In genomic region chr3:52555056-52555455, GRCh38 we compare ENCODE assay signal across 19 cellular contexts. TPM values are rescaled to one million over a fixed set of nuclear protein-coding genes. Genes with fewer than 3 reads are reported as not detected.
"Had no signal": no experiment of that assay in that cellular context is flagged by ENCODE, and none has a peak within 500 bp of the region (broad histone marks: within the 10 kb centered on the region; RNA-seq: fewer than 3 reads in every experiment).

No MANE protein-coding gene starts in this region.

- H3K27ac Mint-ChIP-seq: activated CD8-positive, alpha-beta memory T cell treated with anti-CD3 and anti-CD28 coated beads, Interleukin-2, amount 10 ng/mL, durations not matched to agents 7 days and 5 days; dendritic cell treated with granulocyte-macrophage colony-stimulating factor and Interleukin-4, amounts not matched to agents 40 ng/mL and 50 ng/mL, for 4 days; T-helper 17 cell had no signal

- H3K4me3 Mint-ChIP-seq: activated CD8-positive, alpha-beta memory T cell treated with anti-CD3 and anti-CD28 coated beads, Interleukin-2, amount 10 ng/mL, durations not matched to agents 7 days and 5 days; activated T-cell treated with anti-CD3 and anti-CD28 coated beads, Interleukin-2, amount 50 U/mL, for 24 hours; dendritic cell treated with granulocyte-macrophage colony-stimulating factor and Interleukin-4, amounts not matched to agents 40 ng/mL and 50 ng/mL, for 4 days; effector memory CD8-positive, alpha-beta T cell; naive thymus-derived CD8-positive, alpha-beta T cell; T-helper 17 cell had no signal

- DNase-seq: activated CD4-positive, alpha-beta T cell treated with anti-CD3 and anti-CD28 coated beads, Interleukin-2, amount 50 U/mL, for 48 hours; activated CD8-positive, alpha-beta memory T cell treated with anti-CD3 and anti-CD28 coated beads, Interleukin-2, amount 10 ng/mL, durations not matched to agents 7 days and 5 days; activated naive CD4-positive, alpha-beta T cell treated with anti-CD3 and anti-CD28 coated beads, Interleukin-2, amount 50 U/mL, for 16 hours; activated T-cell treated with anti-CD3 and anti-CD28 coated beads, Interleukin-2, amount 50 U/mL, for 24 hours; cerebellar nuclear complex; effector memory CD8-positive, alpha-beta T cell; hippocampal formation; naive thymus-derived CD8-positive, alpha-beta T cell; stimulated activated CD4-positive, alpha-beta T cell treated with anti-CD3 and anti-CD28 coated beads, Interleukin-15, amount 100 ng/mL, for 24 hours; stimulated activated CD4-positive, alpha-beta T cell treated with anti-CD3 and anti-CD28 coated beads, Interleukin-4, amount 100 ng/mL, for 1 hour; stimulated activated naive CD4-positive, alpha-beta T cell treated with Interleukin-2 at 50 U/mL for 16 hours; T-helper 17 cell; WERI-Rb-1 had no signal

- ATAC-seq: activated CD8-positive, alpha-beta memory T cell treated with anti-CD3 and anti-CD28 coated beads, Interleukin-2, amount 10 ng/mL, durations not matched to agents 7 days and 5 days; effector memory CD8-positive, alpha-beta T cell; naive thymus-derived CD8-positive, alpha-beta T cell; T-helper 17 cell had no signal

- H3K27me3 Mint-ChIP-seq: activated CD8-positive, alpha-beta memory T cell treated with anti-CD3 and anti-CD28 coated beads, Interleukin-2, amount 10 ng/mL, durations not matched to agents 7 days and 5 days; activated T-cell treated with anti-CD3 and anti-CD28 coated beads, Interleukin-2, amount 50 U/mL, for 24 hours; dendritic cell treated with granulocyte-macrophage colony-stimulating factor and Interleukin-4, amounts not matched to agents 40 ng/mL and 50 ng/mL, for 4 days; effector memory CD8-positive, alpha-beta T cell; naive thymus-derived CD8-positive, alpha-beta T cell; T-helper 17 cell had no signal

- H3K4me3 ChIP-seq: ascending aorta, breast epithelium, right atrium auricular region, skin epidermis, upper lobe of left lung had no signal

- H3K4me1 Mint-ChIP-seq: activated CD8-positive, alpha-beta memory T cell treated with anti-CD3 and anti-CD28 coated beads, Interleukin-2, amount 10 ng/mL, durations not matched to agents 7 days and 5 days had no signal

- H3K9me3 Mint-ChIP-seq: activated T-cell treated with anti-CD3 and anti-CD28 coated beads, Interleukin-2, amount 50 U/mL, for 24 hours; dendritic cell treated with granulocyte-macrophage colony-stimulating factor and Interleukin-4, amounts not matched to agents 40 ng/mL and 50 ng/mL, for 4 days; effector memory CD8-positive, alpha-beta T cell; naive thymus-derived CD8-positive, alpha-beta T cell had no signal

RNA-seq across cellular contexts. Expression of gene UQCC5, which starts 18.7 kb away (rescaled TPM):
- total RNA-seq: ascending aorta had no signal

RNA-seq across cellular contexts. Expression of gene STAB1, which starts 59.9 kb away (rescaled TPM):
- total RNA-seq: activated CD8-positive, alpha-beta memory T cell treated with anti-CD3 and anti-CD28 coated beads, Interleukin-2, amount 10 ng/mL, durations not matched to agents 7 days and 5 days had no signal
